1 cellular context compared by ENCODE assay signal in the genomic region with DNA sequence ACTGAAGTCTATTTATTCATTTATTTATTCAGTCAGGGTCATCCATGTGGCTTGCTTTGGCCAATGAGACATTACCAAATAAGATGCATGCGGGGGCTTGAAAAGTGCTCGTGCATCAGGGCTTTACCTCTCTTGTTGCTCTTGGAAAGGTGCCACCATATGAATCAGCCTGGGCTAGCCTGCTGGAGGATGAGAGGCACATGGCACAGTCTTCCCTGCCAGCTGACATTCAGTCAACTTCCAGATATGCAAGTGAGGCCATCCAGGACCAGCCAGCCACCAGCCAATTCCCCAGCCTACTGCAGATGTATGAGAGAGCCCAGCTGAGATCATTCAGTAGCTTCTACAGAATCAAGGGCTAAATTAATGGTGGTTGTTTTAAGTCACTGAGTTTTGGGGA.
TF ChIP-seq lines count a peak whose summit lies in the region.

No MANE protein-coding gene starts in this region.

TF ChIP-seq in HEK293, 187 proteins besides CTCF, POLR2A, EP300 and RAD21 (continued from another document):
- TF ChIP-seq ZNF37A (tag by site-specific recombination; IDR thresholded peaks at IDR 0.05) (no peak), ZFP69B (tag by site-specific recombination; IDR thresholded peaks at IDR 0.05) (peak; percentile 29; the same call in 1 of the 2 replicates), ZNF221 (tag by site-specific recombination; IDR thresholded peaks at IDR 0.05; ENCODE audit: borderline replicate concordance) (no peak), ZNF146 (tag by site-specific recombination; IDR thresholded peaks at IDR 0.05) (no peak), ZNF561 (tag by site-specific recombination; IDR thresholded peaks at IDR 0.05; ENCODE audit: borderline replicate concordance) (no peak), SETDB1 (IDR thresholded peaks at IDR 0.05; ENCODE audit: insufficient read length, low read length) (no peak), ZBTB1 (tag by site-specific recombination; IDR thresholded peaks at IDR 0.05) (no peak), ZNF140 (tag by site-specific recombination; IDR thresholded peaks at IDR 0.05) (no peak), SCRT2 (tag by site-specific recombination; IDR thresholded peaks at IDR 0.05) (peak; percentile 18; the same call in 1 of the 2 replicates), TCF7L2 (IDR thresholded peaks at IDR 0.05; ENCODE audit: borderline replicate concordance, low read depth, low read length) (no peak), GLIS1 (tag by site-specific recombination; IDR thresholded peaks at IDR 0.05) (no peak), ZNF138 (tag by site-specific recombination; IDR thresholded peaks at IDR 0.05; ENCODE audit: borderline replicate concordance) (no peak), PRDM1 (tag by site-specific recombination; IDR thresholded peaks at IDR 0.05) (no peak), REPIN1 (tag by site-specific recombination; IDR thresholded peaks at IDR 0.05; ENCODE audit: low read depth) (no peak), ZNF747 (tag by site-specific recombination; IDR thresholded peaks at IDR 0.05) (no peak), KLF8 (tag by site-specific recombination; IDR thresholded peaks at IDR 0.05) (no peak), ZNF510 (tag by site-specific recombination; IDR thresholded peaks at IDR 0.05; ENCODE audit: insufficient replicate concordance) (no peak), ZNF629 (tag by site-specific recombination; IDR thresholded peaks at IDR 0.05) (peak; percentile 44; the same call in 1 of the 2 replicates), ZNF426 (tag by site-specific recombination; IDR thresholded peaks at IDR 0.05) (no peak), ZNF341 (tag by site-specific recombination; IDR thresholded peaks at IDR 0.05; ENCODE audit: low read depth) (no peak), ZNF610 (tag by site-specific recombination; IDR thresholded peaks at IDR 0.05; ENCODE audit: borderline replicate concordance) (no peak), ZNF624 (tag by site-specific recombination; IDR thresholded peaks at IDR 0.05) (no peak), ZNF24 (tag by site-specific recombination; IDR thresholded peaks at IDR 0.05) (no peak), ZNF184 (tag by site-specific recombination; IDR thresholded peaks at IDR 0.05) (0 out of 2 replicates have a peak, but pooled peaks have one; percentile 26), ZNF621 (tag by site-specific recombination; IDR thresholded peaks at IDR 0.05) (no peak), SP2 (tag by site-specific recombination; IDR thresholded peaks at IDR 0.05) (no peak), ZSCAN30 (tag by site-specific recombination; IDR thresholded peaks at IDR 0.05) (no peak), ZNF555 (tag by site-specific recombination; conservative IDR thresholded peaks at IDR 0.05) (no peak), ZNF677 (tag by site-specific recombination; IDR thresholded peaks at IDR 0.05) (no peak), MEIS1 (CRISPR knock-in tag; IDR thresholded peaks at IDR 0.05; ENCODE audit: borderline replicate concordance) (no peak), ZNF571 (tag by site-specific recombination; IDR thresholded peaks at IDR 0.05) (no peak), SALL2 (tag by site-specific recombination; IDR thresholded peaks at IDR 0.05; ENCODE audit: borderline replicate concordance) (no peak)
- TF ChIP-seq, protein P1, sequence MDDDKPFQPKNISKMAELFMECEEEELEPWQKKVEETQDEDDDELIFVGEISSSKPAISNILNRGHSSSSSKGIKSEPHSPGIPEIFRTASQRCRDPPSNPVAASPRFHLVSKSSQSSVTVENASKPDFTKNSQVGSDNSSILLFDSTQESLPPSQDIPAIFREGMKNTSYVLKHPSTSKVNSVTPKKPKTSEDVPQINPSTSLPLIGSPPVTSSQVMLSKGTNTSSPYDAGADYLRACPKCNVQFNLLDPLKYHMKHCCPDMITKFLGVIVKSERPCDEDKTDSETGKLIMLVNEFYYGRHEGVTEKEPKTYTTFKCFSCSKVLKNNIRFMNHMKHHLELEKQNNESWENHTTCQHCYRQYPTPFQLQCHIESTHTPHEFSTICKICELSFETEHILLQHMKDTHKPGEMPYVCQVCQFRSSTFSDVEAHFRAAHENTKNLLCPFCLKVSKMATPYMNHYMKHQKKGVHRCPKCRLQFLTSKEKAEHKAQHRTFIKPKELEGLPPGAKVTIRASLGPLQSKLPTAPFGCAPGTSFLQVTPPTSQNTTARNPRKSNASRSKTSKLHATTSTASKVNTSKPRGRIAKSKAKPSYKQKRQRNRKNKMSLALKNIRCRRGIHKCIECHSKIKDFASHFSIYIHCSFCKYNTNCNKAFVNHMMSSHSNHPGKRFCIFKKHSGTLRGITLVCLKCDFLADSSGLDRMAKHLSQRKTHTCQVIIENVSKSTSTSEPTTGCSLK (tag by site-specific recombination; IDR thresholded peaks at IDR 0.05): no peak
- TF ChIP-seq, protein P2, sequence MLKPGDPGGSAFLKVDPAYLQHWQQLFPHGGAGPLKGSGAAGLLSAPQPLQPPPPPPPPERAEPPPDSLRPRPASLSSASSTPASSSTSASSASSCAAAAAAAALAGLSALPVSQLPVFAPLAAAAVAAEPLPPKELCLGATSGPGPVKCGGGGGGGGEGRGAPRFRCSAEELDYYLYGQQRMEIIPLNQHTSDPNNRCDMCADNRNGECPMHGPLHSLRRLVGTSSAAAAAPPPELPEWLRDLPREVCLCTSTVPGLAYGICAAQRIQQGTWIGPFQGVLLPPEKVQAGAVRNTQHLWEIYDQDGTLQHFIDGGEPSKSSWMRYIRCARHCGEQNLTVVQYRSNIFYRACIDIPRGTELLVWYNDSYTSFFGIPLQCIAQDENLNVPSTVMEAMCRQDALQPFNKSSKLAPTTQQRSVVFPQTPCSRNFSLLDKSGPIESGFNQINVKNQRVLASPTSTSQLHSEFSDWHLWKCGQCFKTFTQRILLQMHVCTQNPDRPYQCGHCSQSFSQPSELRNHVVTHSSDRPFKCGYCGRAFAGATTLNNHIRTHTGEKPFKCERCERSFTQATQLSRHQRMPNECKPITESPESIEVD (tag by site-specific recombination; IDR thresholded peaks at IDR 0.05): no peak
- TF ChIP-seq, protein P3, sequence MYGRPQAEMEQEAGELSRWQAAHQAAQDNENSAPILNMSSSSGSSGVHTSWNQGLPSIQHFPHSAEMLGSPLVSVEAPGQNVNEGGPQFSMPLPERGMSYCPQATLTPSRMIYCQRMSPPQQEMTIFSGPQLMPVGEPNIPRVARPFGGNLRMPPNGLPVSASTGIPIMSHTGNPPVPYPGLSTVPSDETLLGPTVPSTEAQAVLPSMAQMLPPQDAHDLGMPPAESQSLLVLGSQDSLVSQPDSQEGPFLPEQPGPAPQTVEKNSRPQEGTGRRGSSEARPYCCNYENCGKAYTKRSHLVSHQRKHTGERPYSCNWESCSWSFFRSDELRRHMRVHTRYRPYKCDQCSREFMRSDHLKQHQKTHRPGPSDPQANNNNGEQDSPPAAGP (tag by site-specific recombination; IDR thresholded peaks at IDR 0.05): no peak
- TF ChIP-seq, protein P4, sequence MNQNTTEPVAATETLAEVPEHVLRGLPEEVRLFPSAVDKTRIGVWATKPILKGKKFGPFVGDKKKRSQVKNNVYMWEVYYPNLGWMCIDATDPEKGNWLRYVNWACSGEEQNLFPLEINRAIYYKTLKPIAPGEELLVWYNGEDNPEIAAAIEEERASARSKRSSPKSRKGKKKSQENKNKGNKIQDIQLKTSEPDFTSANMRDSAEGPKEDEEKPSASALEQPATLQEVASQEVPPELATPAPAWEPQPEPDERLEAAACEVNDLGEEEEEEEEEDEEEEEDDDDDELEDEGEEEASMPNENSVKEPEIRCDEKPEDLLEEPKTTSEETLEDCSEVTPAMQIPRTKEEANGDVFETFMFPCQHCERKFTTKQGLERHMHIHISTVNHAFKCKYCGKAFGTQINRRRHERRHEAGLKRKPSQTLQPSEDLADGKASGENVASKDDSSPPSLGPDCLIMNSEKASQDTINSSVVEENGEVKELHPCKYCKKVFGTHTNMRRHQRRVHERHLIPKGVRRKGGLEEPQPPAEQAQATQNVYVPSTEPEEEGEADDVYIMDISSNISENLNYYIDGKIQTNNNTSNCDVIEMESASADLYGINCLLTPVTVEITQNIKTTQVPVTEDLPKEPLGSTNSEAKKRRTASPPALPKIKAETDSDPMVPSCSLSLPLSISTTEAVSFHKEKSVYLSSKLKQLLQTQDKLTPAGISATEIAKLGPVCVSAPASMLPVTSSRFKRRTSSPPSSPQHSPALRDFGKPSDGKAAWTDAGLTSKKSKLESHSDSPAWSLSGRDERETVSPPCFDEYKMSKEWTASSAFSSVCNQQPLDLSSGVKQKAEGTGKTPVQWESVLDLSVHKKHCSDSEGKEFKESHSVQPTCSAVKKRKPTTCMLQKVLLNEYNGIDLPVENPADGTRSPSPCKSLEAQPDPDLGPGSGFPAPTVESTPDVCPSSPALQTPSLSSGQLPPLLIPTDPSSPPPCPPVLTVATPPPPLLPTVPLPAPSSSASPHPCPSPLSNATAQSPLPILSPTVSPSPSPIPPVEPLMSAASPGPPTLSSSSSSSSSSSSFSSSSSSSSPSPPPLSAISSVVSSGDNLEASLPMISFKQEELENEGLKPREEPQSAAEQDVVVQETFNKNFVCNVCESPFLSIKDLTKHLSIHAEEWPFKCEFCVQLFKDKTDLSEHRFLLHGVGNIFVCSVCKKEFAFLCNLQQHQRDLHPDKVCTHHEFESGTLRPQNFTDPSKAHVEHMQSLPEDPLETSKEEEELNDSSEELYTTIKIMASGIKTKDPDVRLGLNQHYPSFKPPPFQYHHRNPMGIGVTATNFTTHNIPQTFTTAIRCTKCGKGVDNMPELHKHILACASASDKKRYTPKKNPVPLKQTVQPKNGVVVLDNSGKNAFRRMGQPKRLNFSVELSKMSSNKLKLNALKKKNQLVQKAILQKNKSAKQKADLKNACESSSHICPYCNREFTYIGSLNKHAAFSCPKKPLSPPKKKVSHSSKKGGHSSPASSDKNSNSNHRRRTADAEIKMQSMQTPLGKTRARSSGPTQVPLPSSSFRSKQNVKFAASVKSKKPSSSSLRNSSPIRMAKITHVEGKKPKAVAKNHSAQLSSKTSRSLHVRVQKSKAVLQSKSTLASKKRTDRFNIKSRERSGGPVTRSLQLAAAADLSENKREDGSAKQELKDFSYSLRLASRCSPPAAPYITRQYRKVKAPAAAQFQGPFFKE (tag by site-specific recombination; IDR thresholded peaks at IDR 0.05; ENCODE audit: borderline replicate concordance): no peak
- TF ChIP-seq, protein P5, sequence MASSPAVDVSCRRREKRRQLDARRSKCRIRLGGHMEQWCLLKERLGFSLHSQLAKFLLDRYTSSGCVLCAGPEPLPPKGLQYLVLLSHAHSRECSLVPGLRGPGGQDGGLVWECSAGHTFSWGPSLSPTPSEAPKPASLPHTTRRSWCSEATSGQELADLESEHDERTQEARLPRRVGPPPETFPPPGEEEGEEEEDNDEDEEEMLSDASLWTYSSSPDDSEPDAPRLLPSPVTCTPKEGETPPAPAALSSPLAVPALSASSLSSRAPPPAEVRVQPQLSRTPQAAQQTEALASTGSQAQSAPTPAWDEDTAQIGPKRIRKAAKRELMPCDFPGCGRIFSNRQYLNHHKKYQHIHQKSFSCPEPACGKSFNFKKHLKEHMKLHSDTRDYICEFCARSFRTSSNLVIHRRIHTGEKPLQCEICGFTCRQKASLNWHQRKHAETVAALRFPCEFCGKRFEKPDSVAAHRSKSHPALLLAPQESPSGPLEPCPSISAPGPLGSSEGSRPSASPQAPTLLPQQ (tag by site-specific recombination; IDR thresholded peaks at IDR 0.05): 0 out of 2 replicates have a peak, but pooled peaks have one; percentile 25
- TF ChIP-seq, protein P6, sequence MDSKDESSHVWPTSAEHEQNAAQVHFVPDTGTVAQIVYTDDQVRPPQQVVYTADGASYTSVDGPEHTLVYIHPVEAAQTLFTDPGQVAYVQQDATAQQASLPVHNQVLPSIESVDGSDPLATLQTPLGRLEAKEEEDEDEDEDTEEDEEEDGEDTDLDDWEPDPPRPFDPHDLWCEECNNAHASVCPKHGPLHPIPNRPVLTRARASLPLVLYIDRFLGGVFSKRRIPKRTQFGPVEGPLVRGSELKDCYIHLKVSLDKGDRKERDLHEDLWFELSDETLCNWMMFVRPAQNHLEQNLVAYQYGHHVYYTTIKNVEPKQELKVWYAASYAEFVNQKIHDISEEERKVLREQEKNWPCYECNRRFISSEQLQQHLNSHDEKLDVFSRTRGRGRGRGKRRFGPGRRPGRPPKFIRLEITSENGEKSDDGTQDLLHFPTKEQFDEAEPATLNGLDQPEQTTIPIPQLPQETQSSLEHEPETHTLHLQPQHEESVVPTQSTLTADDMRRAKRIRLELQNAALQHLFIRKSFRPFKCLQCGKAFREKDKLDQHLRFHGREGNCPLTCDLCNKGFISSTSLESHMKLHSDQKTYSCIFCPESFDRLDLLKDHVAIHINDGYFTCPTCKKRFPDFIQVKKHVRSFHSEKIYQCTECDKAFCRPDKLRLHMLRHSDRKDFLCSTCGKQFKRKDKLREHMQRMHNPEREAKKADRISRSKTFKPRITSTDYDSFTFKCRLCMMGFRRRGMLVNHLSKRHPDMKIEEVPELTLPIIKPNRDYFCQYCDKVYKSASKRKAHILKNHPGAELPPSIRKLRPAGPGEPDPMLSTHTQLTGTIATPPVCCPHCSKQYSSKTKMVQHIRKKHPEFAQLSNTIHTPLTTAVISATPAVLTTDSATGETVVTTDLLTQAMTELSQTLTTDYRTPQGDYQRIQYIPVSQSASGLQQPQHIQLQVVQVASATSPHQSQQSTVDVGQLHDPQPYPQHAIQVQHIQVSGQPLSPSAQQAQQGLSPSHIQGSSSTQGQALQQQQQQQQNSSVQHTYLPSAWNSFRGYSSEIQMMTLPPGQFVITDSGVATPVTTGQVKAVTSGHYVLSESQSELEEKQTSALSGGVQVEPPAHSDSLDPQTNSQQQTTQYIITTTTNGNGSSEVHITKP (tag by site-specific recombination; IDR thresholded peaks at IDR 0.05): peak; percentile 58
TF ChIP-seq in HEK293: peak in this region for 7.
